17 cellular contexts compared by ENCODE assay signal in genomic region chr1:33311706-33312412, GRCh38. TPM values are rescaled to one million over a fixed set of nuclear protein-coding genes. Genes with fewer than 3 reads are reported as not detected.
DNase-seq lines count a peak whose midpoint lies in the region; ATAC-seq, FAIRE-seq and TF ChIP-seq lines count a peak whose summit lies in the region.
"Had no signal": no experiment of that assay in that cellular context is flagged by ENCODE, and none has a peak within 500 bp of the region (broad histone marks: within the 10 kb centered on the region; RNA-seq: fewer than 3 reads in every experiment).

No MANE protein-coding gene starts in this region.

- H3K9me3 Mint-ChIP-seq in neural progenitor cell = peaks cover 5% of the 10 kb centered on the region
- no peaks in the 10 kb centered on the region for H3K9me3 Mint-ChIP-seq in stimulated activated effector memory CD8-positive, alpha-beta T cell treated with anti-CD3 and anti-CD28 coated beads, Interleukin-12 subunit alpha, Interleukin-12 subunit beta, amount 100 ng/mL, for 72 hours
- H3K9me3 Mint-ChIP-seq: CD4-positive, alpha-beta T cell had no signal

- no peak overlapping the region for H3K4me3 Mint-ChIP-seq in neural progenitor cell
- no peak overlapping the region for H3K4me3 Mint-ChIP-seq in stimulated activated effector memory CD8-positive, alpha-beta T cell treated with anti-CD3 and anti-CD28 coated beads, Interleukin-12 subunit alpha, Interleukin-12 subunit beta, amount 100 ng/mL, for 72 hours
- H3K4me3 Mint-ChIP-seq: B cell; CD4-positive, alpha-beta T cell had no signal

- peaks cover 12% of the 10 kb centered on the region for H3K4me1 Mint-ChIP-seq in neural progenitor cell
- no peaks in the 10 kb centered on the region for H3K4me1 Mint-ChIP-seq in stimulated activated effector memory CD8-positive, alpha-beta T cell treated with anti-CD3 and anti-CD28 coated beads, Interleukin-12 subunit alpha, Interleukin-12 subunit beta, amount 100 ng/mL, for 72 hours
- H3K4me1 Mint-ChIP-seq: B cell had no signal

- ATAC-seq in stimulated activated effector memory CD8-positive, alpha-beta T cell treated with anti-CD3 and anti-CD28 coated beads, Interleukin-12 subunit alpha, Interleukin-12 subunit beta, amount 100 ng/mL, for 72 hours = peak; percentile 26
- no peak for ATAC-seq in HG03442 (IDR thresholded peaks at IDR 0.05; ENCODE audit: unreplicated experiment)

- H3K9me3 ChIP-seq in HEK293 (ENCODE audit: control insufficient read depth, insufficient read depth, low read depth, low read length) (no peaks in the 10 kb centered on the region), neural progenitor cell (ENCODE audit: low read depth) (no peaks in the 10 kb centered on the region)

- CTCF ChIA-PET in HEK293 (lab: Yijun Ruan, JAX) = interaction anchor here (0.9 kb wide), 1 partner anchor 16 kb away, joined by 3 read pairs; no protein-coding TSS in a partner anchor

- TF ChIP-seq CTCF in HEK293 (tag by site-specific recombination; IDR thresholded peaks at IDR 0.05) (no peak), bronchial epithelial cell (IDR thresholded peaks at IDR 0.05; ENCODE audit: insufficient read depth, low read length, severe bottlenecking) (no peak), neural progenitor cell (IDR thresholded peaks at IDR 0.05) (no peak)

- H3K9ac ChIP-seq in neural progenitor cell = no peak overlapping the region

- no peaks in the 10 kb centered on the region for H3F3A ChIP-seq in neural progenitor cell (ENCODE audit: low read depth)

- peak overlapping the region; percentile 9 for H3K27ac Mint-ChIP-seq in neural progenitor cell
- H3K27ac Mint-ChIP-seq in stimulated activated effector memory CD8-positive, alpha-beta T cell treated with anti-CD3 and anti-CD28 coated beads, Interleukin-12 subunit alpha, Interleukin-12 subunit beta, amount 100 ng/mL, for 72 hours = no peak overlapping the region
- H3K27ac Mint-ChIP-seq: B cell; CD4-positive, alpha-beta T cell had no signal

- H3K36me3 ChIP-seq in HEK293 (ENCODE audit: control insufficient read depth in 2 of 2, insufficient read depth in 1 of 2, low read length in 2 of 2) = no peaks in the 10 kb centered on the region
- H3K36me3 ChIP-seq in bronchial epithelial cell (ENCODE audit: control insufficient read depth, insufficient read depth, low read length) = no peaks in the 10 kb centered on the region
- no peaks in the 10 kb centered on the region for H3K36me3 ChIP-seq in neural progenitor cell

- peaks cover 4% of the 10 kb centered on the region for H3K27me3 Mint-ChIP-seq in neural progenitor cell (ENCODE audit: insufficient read depth, low read depth)

- H3K4me1 ChIP-seq in HEK293 (ENCODE audit: control insufficient read depth, insufficient read depth, low read length) = no peaks in the 10 kb centered on the region
- H3K4me1 ChIP-seq in neural progenitor cell = peaks cover under 1% of the 10 kb centered on the region

- H3K27me3 ChIP-seq in bronchial epithelial cell (ENCODE audit: control insufficient read depth, insufficient read depth, low read length) (no peaks in the 10 kb centered on the region), neural progenitor cell (peaks cover 5% of the 10 kb centered on the region)

- H3K79me2 ChIP-seq in neural progenitor cell (ENCODE audit: low read depth) = no peaks in the 10 kb centered on the region

- peaks cover 3% of the 10 kb centered on the region for H3K36me3 Mint-ChIP-seq in neural progenitor cell
- no peaks in the 10 kb centered on the region for H3K36me3 Mint-ChIP-seq in stimulated activated effector memory CD8-positive, alpha-beta T cell treated with anti-CD3 and anti-CD28 coated beads, Interleukin-12 subunit alpha, Interleukin-12 subunit beta, amount 100 ng/mL, for 72 hours

- no peaks in the 10 kb centered on the region for H4K20me1 ChIP-seq in neural progenitor cell (ENCODE audit: low read depth)

- H3K4me2 ChIP-seq in neural progenitor cell = no peak overlapping the region

- H3K27ac ChIP-seq in HEK293 (ENCODE audit: extremely low read depth, low read depth, low read length) (no peak overlapping the region), neural progenitor cell (no peak overlapping the region)

- peak; percentile 7 for FAIRE-seq in bronchial epithelial cell (lab: Jason Lieb, UNC)
- FAIRE-seq: A204.1 had no signal

- POLR2A ChIA-PET in HEK293 (lab: Yijun Ruan, JAX) = no interaction called here

- H3K4me3 ChIP-seq in HEK293 (ENCODE audit: low read depth, low read length) = no peak overlapping the region
- no peak overlapping the region for H3K4me3 ChIP-seq in bronchial epithelial cell (ENCODE audit: low read depth, low read length)
- H3K4me3 ChIP-seq in neural progenitor cell = no peak overlapping the region

- H2AFZ ChIP-seq in neural progenitor cell (replicated peaks) = no peak overlapping the region

- DNase-seq in bronchial epithelial cell (ENCODE audit: low read depth) = no peak
- no peak for DNase-seq in neural progenitor cell (ENCODE audit: low spot score)
- no peak for DNase-seq in stimulated activated effector memory CD8-positive, alpha-beta T cell treated with anti-CD3 and anti-CD28 coated beads, Interleukin-12 subunit alpha, Interleukin-12 subunit beta, amount 100 ng/mL, for 72 hours (ENCODE audit: low spot score in 2 of 2)
- DNase-seq in NCI-H1930 (lab: John Stamatoyannopoulos, UW) = no peak
- DNase-seq in NK-92 (lab: John Stamatoyannopoulos, UW; ENCODE audit: unreplicated experiment) = no peak
- DNase-seq: C1 segment of cervical spinal cord; Calu3; CD4-positive, alpha-beta T cell; DMS 273 treated with DMSO at 0.1 percent for 48 hours; HCEC 1CT had no signal

TF ChIP-seq in HEK293, 187 proteins besides CTCF, POLR2A, EP300 and RAD21:
- no peak for TF ChIP-seq ZNF580 (tag by site-specific recombination; IDR thresholded peaks at IDR 0.05)
- 0 out of 2 replicates have a peak, but pooled peaks have one; percentile 15 for TF ChIP-seq ZFHX2 (tag by site-specific recombination; conservative IDR thresholded peaks at IDR 0.05)

RNA-seq across cellular contexts. Expression of gene A3GALT2, which starts 9.0 kb away (rescaled TPM):
- not detected in 2 replicates for total RNA-seq in bronchial epithelial cell
- total RNA-seq in neural progenitor cell (ENCODE audit: low replicate concordance) = not detected in 2 replicates
- total RNA-seq: B cell; Calu3; CD4-positive, alpha-beta T cell; Daoy; H4; HT1080 had no signal

RNA-seq across cellular contexts. Expression of gene ZNF362, which starts 55.6 kb away (rescaled TPM):
- total RNA-seq in bronchial epithelial cell = 0.51 and 1.1 TPM in 2 replicates
- 10.9 and 27.9 TPM in 2 replicates for total RNA-seq in neural progenitor cell (ENCODE audit: low replicate concordance)
